Comparison of ENCODE assay signal across 8 cellular contexts in the genomic region with DNA sequence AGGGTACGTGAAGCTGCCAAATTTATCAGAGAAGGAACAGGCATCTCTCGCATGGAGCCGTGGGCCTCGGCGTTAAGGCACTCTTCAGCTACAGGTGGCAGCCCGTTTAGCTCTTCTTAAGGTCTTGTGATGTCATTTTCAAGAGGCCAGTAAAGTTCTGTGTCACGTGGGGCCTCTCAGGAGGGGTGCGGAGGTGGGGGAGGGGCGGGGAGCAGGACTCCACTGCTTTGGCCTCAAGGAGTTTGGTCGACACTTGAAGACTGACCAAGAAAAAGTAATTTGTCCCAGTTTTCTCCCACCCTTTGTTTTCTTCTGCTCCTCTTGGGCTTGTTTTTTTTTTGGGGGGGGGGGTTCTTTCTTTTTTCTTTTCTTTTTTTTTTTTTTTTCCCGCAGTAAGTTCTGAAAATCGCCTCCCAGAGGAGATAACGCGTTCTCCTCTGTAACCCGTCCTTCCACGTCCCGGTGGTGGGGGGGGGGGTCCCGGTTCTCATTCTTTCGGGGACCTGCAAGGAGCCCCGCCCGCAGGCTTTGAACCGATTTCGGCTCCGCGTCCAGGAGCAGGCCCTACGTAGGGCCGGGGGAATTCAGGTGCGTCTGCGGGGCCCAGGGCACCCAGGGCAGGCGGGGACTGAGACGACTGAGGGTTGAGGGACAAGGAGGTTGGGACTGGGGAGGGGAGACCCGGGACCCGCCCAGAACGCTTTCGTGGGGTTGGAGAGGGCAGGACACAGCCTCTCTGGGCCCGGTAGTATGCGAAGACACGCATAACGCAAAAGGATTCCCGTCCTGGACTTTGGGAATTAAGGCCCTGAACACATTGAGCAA. TPM values are rescaled to one million over a fixed set of nuclear protein-coding genes. Genes with fewer than 3 reads are reported as not detected.
DNase-seq lines count a peak whose midpoint lies in the region; ATAC-seq, FAIRE-seq and TF ChIP-seq lines count a peak whose summit lies in the region.

No MANE protein-coding gene starts in this region.

- in situ Hi-C loops in GM12878 (cut with MboI) = no loop called here

- H3K9ac ChIP-seq in GM12878 (ENCODE audit: control insufficient read depth, insufficient read depth, low read length) = peak overlapping the region; percentile 54

- H3K4me2 ChIP-seq in GM12878 (ENCODE audit: control insufficient read depth, insufficient read depth) = peak overlapping the region; percentile 39

- no peaks in the 10 kb centered on the region for H3K27me3 ChIP-seq in GM12878 (replicated peaks in 1 of 2; ENCODE audit: control insufficient read depth in 2 of 2, insufficient read depth in 2 of 2, low read length in 1 of 2)

- POLR2A ChIA-PET in GM12878 (lab: Charles Lee) = no interaction called here

- H3K79me2 ChIP-seq in GM12878 (ENCODE audit: control insufficient read depth, insufficient read depth, low read length) = no peaks in the 10 kb centered on the region

- no TSS peak for BruUV-seq in GM12878 (replicated peaks; lab: Mats Ljungman, UMichigan)

- TF ChIP-seq EP300 in GM12878 (IDR thresholded peaks at IDR 0.05; ENCODE audit: borderline replicate concordance in 1 of 2, control insufficient read depth in 1 of 2, low read depth in 2 of 2, low read length in 2 of 2) = no peak

- WGBS in GM12878 (ENCODE audit: insufficient coverage, insufficient replicate concordance, low lambda C conversion rate, missing lambda C conversion rate) = 7% methylated on average over 25 of the region's 40 CpGs

- SMC1A ChIA-PET in GM12878 (lab: Charles Lee; ENCODE audit: uncharacterized antibody, unreplicated experiment) = interaction anchor here (0.8 kb wide), 1 partner anchor 17 kb away, joined by 3 read pairs; no protein-coding TSS in a partner anchor

- H4K20me1 ChIP-seq in GM12878 (ENCODE audit: control insufficient read depth, insufficient read depth) = no peaks in the 10 kb centered on the region

- CTCF ChIA-PET in GM12878 (lab: Yijun Ruan, JAX) = no interaction called here

- peak overlapping the region; percentile 38 for H2AFZ ChIP-seq in GM12878 (ENCODE audit: control insufficient read depth, low read depth, low read length)

- TF ChIP-seq POLR2A in GM12878 (IDR thresholded peaks at IDR 0.05; ENCODE audit: low read depth, low read length) = peak; percentile 32; the same call in 1 of the 2 replicates

- H3K9me3 ChIP-seq in GM12878 (replicated peaks; ENCODE audit: control insufficient read depth, insufficient read depth, low read length) = no peaks in the 10 kb centered on the region; the same call in 2 of the 3 replicates

- intact Hi-C loops in GM12878 (cut with micrococcal nuclease; ENCODE audit: unreplicated experiment) = loop anchor here (5.0 kb wide), 1 partner anchor 92 kb away; the partner anchor contains the start of gene ZSCAN12

- RAD21 ChIA-PET in GM12878 (lab: Charles Lee; ENCODE audit: unreplicated experiment) = interaction anchor here (0.6 kb wide), 1 partner anchor 8 kb away, joined by 3 read pairs; no protein-coding TSS in a partner anchor

- TF ChIP-seq CTCF in GM12875 (IDR thresholded peaks at IDR 0.05; ENCODE audit: borderline replicate concordance, insufficient read depth, low read depth, low read length) (no peak), GM12878 (IDR thresholded peaks at IDR 0.05 in 2 of 3, conservative IDR thresholded peaks at IDR 0.05 in 1 of 3; ENCODE audit: control insufficient read depth in 2 of 3, extremely low read depth in 1 of 3, insufficient read depth in 1 of 3, low read depth in 3 of 3, low read length in 3 of 3) (no peak)

- ATAC-seq in HG02938 (IDR thresholded peaks at IDR 0.05; ENCODE audit: unreplicated experiment) (peak; percentile 72), GM12878 (peak; percentile 87)

- H3K4me1 ChIP-seq in GM12878 (ENCODE audit: control insufficient read depth, insufficient read depth, low read length) = no peaks in the 10 kb centered on the region

- H3K36me3 ChIP-seq in GM12878 (ENCODE audit: control insufficient read depth in 2 of 2, insufficient read depth in 2 of 2, low read length in 1 of 2) = no peaks in the 10 kb centered on the region

- FAIRE-seq in GM12878 (lab: Jason Lieb, UNC) = peak; percentile 86

- H3K27ac ChIP-seq in GM12878 (ENCODE audit: control insufficient read depth, insufficient read depth) = no peak overlapping the region

- peak; percentile 77 for DNase-seq in RPMI8226
- DNase-seq in GM12878 (ENCODE audit: low read depth, low spot score) = peak; percentile 36
- peak; percentile 87 for DNase-seq in iPS-NIHi7 (ENCODE audit: extremely low spot score)
- peak; percentile 25 to 37 (median 32) for DNase-seq in stimulated activated CD4-positive, alpha-beta T cell treated with anti-CD3 and anti-CD28 coated beads, Interleukin-12 subunit alpha, Interleukin-12 subunit beta, amount 100 ng/mL, for 48 hours (ENCODE audit: low read depth in 2 of 3, low spot score in 1 of 3)
- DNase-seq in RKO (ENCODE audit: low spot score) = no peak
- DNase-seq in cerebellar nuclear complex (lab: John Stamatoyannopoulos, UW) = no peak

- H3K4me3 ChIP-seq in GM12875 (ENCODE audit: low read depth, low read length) (peak overlapping the region; percentile 16), GM12878 (peak overlapping the region; percentile 67)

- TF ChIP-seq RAD21 in GM12878 (IDR thresholded peaks at IDR 0.05; ENCODE audit: insufficient read depth, low read depth, low read length) = no peak

TF ChIP-seq in GM12878, 131 proteins besides CTCF, POLR2A, EP300 and RAD21 (continues in another document):
- no peak for TF ChIP-seq IKZF1 (conservative IDR thresholded peaks at IDR 0.05)
- no peak for TF ChIP-seq RUNX3 (IDR thresholded peaks at IDR 0.05; ENCODE audit: low read length)

RNA-seq across cellular contexts. Expression of gene GPX6, which starts 26.0 kb away (rescaled TPM):
- total RNA-seq in GM12878 (2013; cell fraction: nucleolus; rRNA removed) = not detected in 2 replicates
- total RNA-seq in GM12878 (2014; rRNA removed) (not detected in 2 replicates), GM12878 (2014; rRNA removed; fragmentation: Illumina TruSeq; extraction: Trizol) (not detected in 2 replicates), GM12878 (2021) (not detected in 2 replicates)
- not detected for polyA plus RNA-seq in GM12878 (2011; ENCODE audit: low read depth)
- polyA plus RNA-seq in GM12878 (2011; rRNA removed) (not detected in 2 replicates), GM12878 (2014; fragmentation: Illumina TruSeq; extraction: Trizol) (not detected in 2 replicates), GM12878 (2014; fragmentation: Nextera tagmentation; extraction: Ambion mirVana) (not detected), GM12878 (2014; rRNA removed) (not detected in 2 replicates), GM12878 (2016; fragmentation: Nextera tagmentation; extraction: Ambion mirVana) (not detected)
- not detected in 2 replicates for polyA plus RNA-seq in GM12878 (2011; cell fraction: cytosol; rRNA removed)
- polyA plus RNA-seq in GM12878 (2011; cell fraction: nucleus; rRNA removed) = not detected in 2 replicates
- polyA plus RNA-seq in GM12878 (2012) = not detected in 2 replicates
- not detected in 2 replicates for polyA minus RNA-seq in GM12878 (2011; rRNA and poly(A)+ RNA removed)
- not detected in 2 replicates for polyA minus RNA-seq in GM12878 (2011; cell fraction: cytosol; rRNA and poly(A)+ RNA removed)
- not detected in 2 replicates for polyA minus RNA-seq in GM12878 (2011; cell fraction: nucleus; rRNA and poly(A)+ RNA removed)

RNA-seq across cellular contexts. Expression of gene GPX5, which starts 36.1 kb away (rescaled TPM):
- total RNA-seq in GM12878 (2013; cell fraction: nucleolus; rRNA removed) = not detected in 2 replicates
- not detected in 2 replicates for total RNA-seq in GM12878 (2014; rRNA removed)
- not detected in 2 replicates for total RNA-seq in GM12878 (2014; rRNA removed; fragmentation: Illumina TruSeq; extraction: Trizol)
- not detected in 2 replicates for total RNA-seq in GM12878 (2021)
- polyA plus RNA-seq in GM12878 (2011; ENCODE audit: low read depth) = not detected
- not detected in 2 replicates for polyA plus RNA-seq in GM12878 (2011; rRNA removed)
- not detected in 2 replicates for polyA plus RNA-seq in GM12878 (2011; cell fraction: cytosol; rRNA removed)
- polyA plus RNA-seq in GM12878 (2011; cell fraction: nucleus; rRNA removed) = not detected in 2 replicates
- polyA plus RNA-seq in GM12878 (2012) = not detected in 2 replicates
- polyA plus RNA-seq in GM12878 (2014; fragmentation: Illumina TruSeq; extraction: Trizol) = not detected in 2 replicates
- not detected for polyA plus RNA-seq in GM12878 (2014; fragmentation: Nextera tagmentation; extraction: Ambion mirVana)
- not detected in 2 replicates for polyA plus RNA-seq in GM12878 (2014; rRNA removed)
- polyA plus RNA-seq in GM12878 (2016; fragmentation: Nextera tagmentation; extraction: Ambion mirVana) = not detected
- not detected in 2 replicates for polyA minus RNA-seq in GM12878 (2011; rRNA and poly(A)+ RNA removed)
- not detected in 2 replicates for polyA minus RNA-seq in GM12878 (2011; cell fraction: cytosol; rRNA and poly(A)+ RNA removed)
- not detected in 2 replicates for polyA minus RNA-seq in GM12878 (2011; cell fraction: nucleus; rRNA and poly(A)+ RNA removed)

RNA-seq across cellular contexts. Expression of gene ZSCAN23, which starts 46.3 kb away (rescaled TPM):
- total RNA-seq in GM12878 (2013; cell fraction: nucleolus; rRNA removed) = 13.6 and 14.7 TPM in 2 replicates
- total RNA-seq in GM12878 (2014; rRNA removed) = 0.90 and 1.3 TPM in 2 replicates
- total RNA-seq in GM12878 (2014; rRNA removed; fragmentation: Illumina TruSeq; extraction: Trizol) = 1.3 and 2.3 TPM in 2 replicates
- total RNA-seq in GM12878 (2021) = 0.77 and 1.6 TPM in 2 replicates
- 0.26 TPM for polyA plus RNA-seq in GM12878 (2011; ENCODE audit: low read depth)
- 1.3 and 1.4 TPM in 2 replicates for polyA plus RNA-seq in GM12878 (2011; rRNA removed)
- polyA plus RNA-seq in GM12878 (2011; cell fraction: cytosol; rRNA removed) = 0.31 and 0.85 TPM in 2 replicates
- polyA plus RNA-seq in GM12878 (2011; cell fraction: nucleus; rRNA removed) = 1.4 and 1.5 TPM in 2 replicates
- polyA plus RNA-seq in GM12878 (2012) = 0.20 and 0.79 TPM in 2 replicates
- polyA plus RNA-seq in GM12878 (2014; fragmentation: Illumina TruSeq; extraction: Trizol) = 0.86 and 0.96 TPM in 2 replicates
- under 1 TPM; 0.04 to 0.34 TPM for polyA plus RNA-seq in GM12878 (2014; fragmentation: Nextera tagmentation; extraction: Ambion mirVana)
- 1.9 and 2.0 TPM in 2 replicates for polyA plus RNA-seq in GM12878 (2014; rRNA removed)
- under 1 TPM; 0.21 to 0.28 TPM for polyA plus RNA-seq in GM12878 (2016; fragmentation: Nextera tagmentation; extraction: Ambion mirVana)
- 2.2 TPM in 2 replicates for polyA minus RNA-seq in GM12878 (2011; rRNA and poly(A)+ RNA removed)
- 0.94 and 1.2 TPM in 2 replicates for polyA minus RNA-seq in GM12878 (2011; cell fraction: cytosol; rRNA and poly(A)+ RNA removed)
- 2.4 and 2.7 TPM in 2 replicates for polyA minus RNA-seq in GM12878 (2011; cell fraction: nucleus; rRNA and poly(A)+ RNA removed)

Comparison
In these comparisons a context has a peak if more than half of its experiments do, and no peak if none do; other contexts are left out.
1. DNase-seq: peak in RPMI8226 (single experiment), GM12878 (single experiment), iPS-NIHi7 (single experiment) and stimulated activated CD4-positive, alpha-beta T cell treated with anti-CD3 and anti-CD28 coated beads, Interleukin-12 subunit alpha, Interleukin-12 subunit beta, amount 100 ng/mL, for 48 hours (3 of 3); none in RKO (single experiment) and cerebellar nuclear complex (0 of 2).